In the genomic region with DNA sequence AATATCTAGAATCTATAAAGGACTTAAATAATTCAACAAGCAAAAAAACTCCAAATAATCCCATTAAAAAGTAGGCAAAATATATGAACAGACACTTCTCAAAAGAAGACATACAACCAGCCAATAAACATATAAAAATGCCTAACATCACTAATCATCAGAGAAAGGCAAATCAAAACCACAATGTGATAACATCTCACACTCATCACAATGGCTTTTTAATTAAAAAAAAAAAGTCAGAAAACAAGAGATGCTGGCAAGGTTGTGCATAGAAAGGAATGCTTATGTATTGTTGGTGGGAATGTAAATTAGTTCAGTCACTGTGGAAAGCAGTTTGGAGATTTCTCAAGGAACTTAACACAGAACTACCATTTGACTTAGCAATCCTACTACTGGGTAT, we compare ENCODE assay signal across 18 cellular contexts.
DNase-seq lines count a peak whose midpoint lies in the region; ATAC-seq and TF ChIP-seq lines count a peak whose summit lies in the region.
"Had no signal": no experiment of that assay in that cellular context is flagged by ENCODE, and none has a peak within 500 bp of the region (broad histone marks: within the 10 kb centered on the region; RNA-seq: fewer than 3 reads in every experiment).

No MANE protein-coding gene starts in this region.

- in situ Hi-C loops in astrocyte of the spinal cord (cut with HindIII; ENCODE audit: low sequenced_read_pairs) = no loop called here

- CTCF ChIA-PET in BJ (lab: Yijun Ruan, JAX) = no interaction called here

- H3K4me3 ChIP-seq in BJ (ENCODE audit: low read depth, low read length) (no peak overlapping the region), astrocyte of the spinal cord (ENCODE audit: low read depth, low read length) (no peak overlapping the region)
- H3K4me3 ChIP-seq: K562 had no signal

- POLR2A ChIA-PET in BJ (lab: Charles Lee) = no interaction called here

- no peak for TF ChIP-seq CTCF in BJ (IDR thresholded peaks at IDR 0.05; ENCODE audit: insufficient read depth, low read depth, low read length)
- no peak for TF ChIP-seq CTCF in astrocyte of the spinal cord (IDR thresholded peaks at IDR 0.05; ENCODE audit: low read depth, low read length)

- DNase-seq in BJ (ENCODE audit: low read depth) = peak; percentile 9
- DNase-seq in NCI-H226 = peak; percentile 13
- peak; percentile 32 for DNase-seq in astrocyte of the spinal cord (ENCODE audit: low read depth, low spot score)
- DNase-seq in renal cortical epithelial cell (ENCODE audit: low read depth) = peak; percentile 18
- DNase-seq: GDM1; NCI-H1105; NCI-H146; NCI-H2029; NCI-H2227 treated with DMSO at 0.1 percent for 48 hours; NCI-H510A treated with DMSO at 0.1 percent for 48 hours; NCI-H748 treated with DMSO at 0.1 percent for 48 hours; NK-92 treated with Interleukin-12 subunit alpha and Interleukin-12 subunit beta, amount 100 ng/mL, for 24 hours had no signal

- no peaks in the 10 kb centered on the region for H3K36me3 ChIP-seq in BJ (ENCODE audit: control insufficient read depth, insufficient read depth, low read length)

- no peaks in the 10 kb centered on the region for H3K27me3 ChIP-seq in BJ (ENCODE audit: control insufficient read depth, insufficient read depth, low read length)

- ATAC-seq in GM21528 (IDR thresholded peaks at IDR 0.05; ENCODE audit: low FRiP score, unreplicated experiment) = no peak
- ATAC-seq in GM21381 (IDR thresholded peaks at IDR 0.05; ENCODE audit: unreplicated experiment) = no peak
- no peak for ATAC-seq in HG03280 (IDR thresholded peaks at IDR 0.05; ENCODE audit: unreplicated experiment)
- ATAC-seq: K562, Panc1, SK-N-SH treated with all-trans-retinoic acid at 6 μM for 48 hours had no signal
